ENCODE assay signal across 22 cellular contexts in the genomic region with DNA sequence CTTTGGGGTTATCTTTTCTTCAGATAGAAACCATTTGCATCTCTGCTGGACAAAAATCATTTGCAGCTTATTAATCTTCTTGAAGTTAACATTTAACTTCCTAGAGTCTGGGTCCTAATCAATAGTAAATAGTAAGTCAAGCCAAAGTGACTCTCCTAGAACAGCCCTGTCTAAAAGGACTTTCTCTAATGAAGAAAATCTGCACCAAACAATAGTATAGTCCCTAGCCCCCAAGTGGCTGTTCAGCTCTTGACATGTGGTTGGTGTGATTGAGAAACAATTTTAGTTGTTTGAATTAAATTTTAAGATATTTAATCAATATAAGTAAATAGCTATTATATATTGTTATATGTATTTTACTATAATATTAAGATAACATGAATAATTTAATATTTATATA.
"Had no signal": no experiment of that assay in that cellular context is flagged by ENCODE, and none has a peak within 500 bp of the region (broad histone marks: within the 10 kb centered on the region; RNA-seq: fewer than 3 reads in every experiment).

No MANE protein-coding gene starts in this region.

- H3K4me3 Mint-ChIP-seq: activated B cell treated with CpG ODN at 0.5 μM for 24 hours; activated CD4-positive, alpha-beta memory T cell treated with anti-CD3 and anti-CD28 coated beads, Interleukin-2, amount 10 ng/mL, durations not matched to agents 7 days and 5 days; activated CD8-positive, alpha-beta memory T cell treated with anti-CD3 and anti-CD28 coated beads, Interleukin-2, amount 10 ng/mL, durations not matched to agents 7 days and 5 days; activated naive CD8-positive, alpha-beta T cell treated with anti-CD3 and anti-CD28 coated beads for 36 hours; activated T-helper 17 cell treated with anti-CD3 and anti-CD28 coated beads, Interleukin-2, amount 50 U/mL, for 72 hours; nephron had no signal

- H3K36me3 Mint-ChIP-seq: activated CD8-positive, alpha-beta memory T cell treated with anti-CD3 and anti-CD28 coated beads, Interleukin-2, amount 10 ng/mL, durations not matched to agents 7 days and 5 days; activated naive CD8-positive, alpha-beta T cell treated with anti-CD3 and anti-CD28 coated beads for 36 hours had no signal

- H3K9me3 Mint-ChIP-seq: activated B cell treated with CpG ODN at 0.5 μM for 24 hours; activated CD4-positive, alpha-beta memory T cell treated with anti-CD3 and anti-CD28 coated beads, Interleukin-2, amount 10 ng/mL, durations not matched to agents 7 days and 5 days; activated naive CD8-positive, alpha-beta T cell treated with anti-CD3 and anti-CD28 coated beads for 36 hours; activated T-helper 17 cell treated with anti-CD3 and anti-CD28 coated beads, Interleukin-2, amount 50 U/mL, for 72 hours; nephron had no signal

- H3K27ac ChIP-seq: body of pancreas, dorsolateral prefrontal cortex, gastrocnemius medialis, left lung, thyroid gland had no signal

- DNase-seq: activated B cell treated with CpG ODN at 0.5 μM for 24 hours; activated CD4-positive, alpha-beta memory T cell treated with anti-CD3 and anti-CD28 coated beads, Interleukin-2, amount 10 ng/mL, durations not matched to agents 7 days and 5 days; activated CD4-positive, alpha-beta T cell treated with anti-CD3 and anti-CD28 coated beads for 48 hours; activated CD8-positive, alpha-beta memory T cell treated with anti-CD3 and anti-CD28 coated beads, Interleukin-2, amount 10 ng/mL, durations not matched to agents 7 days and 5 days; activated naive CD4-positive, alpha-beta T cell; activated naive CD8-positive, alpha-beta T cell treated with anti-CD3 and anti-CD28 coated beads for 36 hours; activated T-cell treated with anti-CD3 and anti-CD28 coated beads, Interleukin-2, amount 50 U/mL, for 1 hour; amygdala; body of pancreas; caudate nucleus; dorsolateral prefrontal cortex; gastrocnemius medialis; head of caudate nucleus; left lung; mammary epithelial cell; midbrain; nucleus accumbens; stimulated activated CD4-positive, alpha-beta T cell treated with anti-CD3 and anti-CD28 coated beads, Interleukin-2, amount 100 ng/mL, for 24 hours; stimulated activated naive CD4-positive, alpha-beta T cell treated with Interleukin-2 at 50 U/mL for 16 hours; thyroid gland had no signal

- ATAC-seq: activated CD8-positive, alpha-beta memory T cell treated with anti-CD3 and anti-CD28 coated beads, Interleukin-2, amount 10 ng/mL, durations not matched to agents 7 days and 5 days; activated T-helper 17 cell treated with anti-CD3 and anti-CD28 coated beads, Interleukin-2, amount 50 U/mL, for 72 hours; body of pancreas; gastrocnemius medialis; left lung had no signal

- H3K27me3 ChIP-seq: body of pancreas, gastrocnemius medialis, left lung, thyroid gland had no signal

- H3K9me3 ChIP-seq: body of pancreas, gastrocnemius medialis, left lung, thyroid gland had no signal

- H3K36me3 ChIP-seq: gastrocnemius medialis, left lung, thyroid gland had no signal

- H3K4me1 Mint-ChIP-seq: activated B cell treated with CpG ODN at 0.5 μM for 24 hours; activated CD4-positive, alpha-beta memory T cell treated with anti-CD3 and anti-CD28 coated beads, Interleukin-2, amount 10 ng/mL, durations not matched to agents 7 days and 5 days; activated CD8-positive, alpha-beta memory T cell treated with anti-CD3 and anti-CD28 coated beads, Interleukin-2, amount 10 ng/mL, durations not matched to agents 7 days and 5 days; activated naive CD8-positive, alpha-beta T cell treated with anti-CD3 and anti-CD28 coated beads for 36 hours; activated T-helper 17 cell treated with anti-CD3 and anti-CD28 coated beads, Interleukin-2, amount 50 U/mL, for 72 hours; nephron had no signal

- H3K4me3 ChIP-seq: body of pancreas, dorsolateral prefrontal cortex, gastrocnemius medialis, left lung, thyroid gland had no signal

- H3K4me1 ChIP-seq: gastrocnemius medialis, left lung had no signal

- H3K27ac Mint-ChIP-seq: activated B cell treated with CpG ODN at 0.5 μM for 24 hours; activated CD4-positive, alpha-beta memory T cell treated with anti-CD3 and anti-CD28 coated beads, Interleukin-2, amount 10 ng/mL, durations not matched to agents 7 days and 5 days; activated CD8-positive, alpha-beta memory T cell treated with anti-CD3 and anti-CD28 coated beads, Interleukin-2, amount 10 ng/mL, durations not matched to agents 7 days and 5 days; activated naive CD8-positive, alpha-beta T cell treated with anti-CD3 and anti-CD28 coated beads for 36 hours; activated T-helper 17 cell treated with anti-CD3 and anti-CD28 coated beads, Interleukin-2, amount 50 U/mL, for 72 hours; nephron had no signal
